15 cellular contexts compared by ENCODE assay signal in the genomic region with DNA sequence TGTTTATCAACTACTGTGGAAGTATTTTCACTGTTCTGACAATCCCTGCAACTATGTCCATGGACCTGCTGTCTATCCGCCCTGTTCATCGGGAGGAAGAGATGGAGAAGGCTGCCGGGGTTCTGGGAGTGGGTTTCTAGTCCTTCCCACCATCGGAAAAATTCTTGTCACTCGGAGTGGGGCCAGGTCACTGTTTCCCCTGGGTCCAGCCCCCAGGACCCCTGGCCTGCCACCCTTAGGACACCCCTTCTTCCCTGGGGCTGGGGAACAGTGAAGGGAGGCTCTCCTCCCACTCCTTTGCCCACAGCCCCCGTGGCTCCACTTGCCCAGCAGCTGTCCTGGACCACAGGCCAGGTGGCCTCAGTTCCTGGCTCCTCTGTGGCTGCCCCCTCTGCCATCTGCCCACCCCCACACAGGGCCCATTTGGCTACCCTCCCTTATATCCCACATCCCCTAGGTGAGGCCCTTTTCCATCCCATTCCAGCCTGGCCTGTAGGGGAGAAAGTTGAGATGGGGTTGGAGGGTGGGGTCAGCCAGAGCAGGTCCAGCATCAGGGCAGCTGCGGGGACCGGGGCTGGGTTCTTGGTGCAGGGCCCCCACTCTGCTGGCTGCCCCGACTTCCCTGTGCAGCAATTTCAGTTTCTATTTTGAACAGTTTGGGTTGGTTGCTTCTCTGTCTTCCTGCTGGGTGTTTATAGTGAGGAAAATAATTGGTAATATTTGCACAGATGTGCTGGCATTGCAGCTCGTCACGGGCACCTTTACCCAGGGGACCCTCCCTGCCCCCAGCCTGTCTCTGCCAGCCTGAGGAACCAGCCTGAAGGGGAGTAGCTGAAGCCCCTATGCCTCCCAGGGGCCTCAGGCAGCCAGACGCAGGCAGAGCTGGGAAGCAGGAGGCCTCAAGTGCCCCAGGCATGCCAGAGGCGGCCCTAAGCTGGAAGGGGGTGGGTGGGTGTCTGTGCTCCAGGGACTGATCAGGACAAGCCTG. TPM values are rescaled to one million over a fixed set of nuclear protein-coding genes. Genes with fewer than 3 reads are reported as not detected.
DNase-seq lines count a peak whose midpoint lies in the region; ATAC-seq and TF ChIP-seq lines count a peak whose summit lies in the region.
"Had no signal": no experiment of that assay in that cellular context is flagged by ENCODE, and none has a peak within 500 bp of the region (broad histone marks: within the 10 kb centered on the region; RNA-seq: fewer than 3 reads in every experiment).

No MANE protein-coding gene starts in this region.

- H3K4me3 Mint-ChIP-seq in CD4-positive, CD25-positive, alpha-beta regulatory T cell, result peak overlapping the region in 3 of 4 donors; percentile 26 to 81 (median 78)

- H3K36me3 Mint-ChIP-seq in CD4-positive, CD25-positive, alpha-beta regulatory T cell, result no peaks in the 10 kb centered on the region
- H3K36me3 Mint-ChIP-seq: brain had no signal

- H3K27ac ChIP-seq in CD4-positive, CD25-positive, alpha-beta regulatory T cell (ENCODE audit: insufficient read depth, low read length, poor library complexity, severe bottlenecking), result peak overlapping the region; percentile 63
- H3K27ac ChIP-seq in OCI-LY3 (ENCODE audit: low read length) (peak overlapping the region; percentile 71), lower lobe of right lung (no peak overlapping the region), adrenal gland (no peak overlapping the region)

- H3K4me2 ChIP-seq in OCI-LY3 (ENCODE audit: low read length), result peak overlapping the region; percentile 92

- no peak for TF ChIP-seq POLR2A in adrenal gland (IDR thresholded peaks at IDR 0.05)

- H4K20me1 ChIP-seq in OCI-LY3 (ENCODE audit: insufficient read depth, low read length), result no peaks in the 10 kb centered on the region

- H3K79me2 ChIP-seq in OCI-LY3 (ENCODE audit: low read length), result no peaks in the 10 kb centered on the region

- no peaks in the 10 kb centered on the region for H3K9me3 ChIP-seq in CD4-positive, CD25-positive, alpha-beta regulatory T cell (ENCODE audit: control insufficient read depth in 2 of 2, low read length in 2 of 2)
- no peaks in the 10 kb centered on the region for H3K9me3 ChIP-seq in OCI-LY3 (ENCODE audit: insufficient read depth, low read length)
- H3K9me3 ChIP-seq in lower lobe of right lung, result no peaks in the 10 kb centered on the region
- no peaks in the 10 kb centered on the region for H3K9me3 ChIP-seq in adrenal gland (replicated peaks in 1 of 3)

- no peak overlapping the region for H3K4me3 ChIP-seq in CD4-positive, CD25-positive, alpha-beta regulatory T cell (ENCODE audit: low read depth, low read length)
- H3K4me3 ChIP-seq in GM12875 (ENCODE audit: low read depth, low read length) (peak overlapping the region; percentile 11), OCI-LY3 (ENCODE audit: low read length) (peak overlapping the region; percentile 76), lower lobe of right lung (no peak overlapping the region), adrenal gland (no peak overlapping the region)
- H3K4me3 ChIP-seq: K562 had no signal

- H3K36me3 ChIP-seq in CD4-positive, CD25-positive, alpha-beta regulatory T cell (ENCODE audit: control insufficient read depth, insufficient read depth, low read length), result no peaks in the 10 kb centered on the region
- H3K36me3 ChIP-seq in OCI-LY3 (replicated peaks; ENCODE audit: low read depth, low read length) (no peaks in the 10 kb centered on the region), lower lobe of right lung (no peaks in the 10 kb centered on the region), adrenal gland (replicated peaks in 1 of 2) (no peaks in the 10 kb centered on the region)

- peaks cover 0 to 2% (median 0%) of the 10 kb centered on the region in 7 donors for H3K9me3 Mint-ChIP-seq in CD4-positive, CD25-positive, alpha-beta regulatory T cell

- no peak for ATAC-seq in CD4-positive, CD25-positive, alpha-beta regulatory T cell (ENCODE audit: low read depth in 2 of 2)
- ATAC-seq in lower lobe of right lung, result no peak
- ATAC-seq in HG03521 (IDR thresholded peaks at IDR 0.05; ENCODE audit: unreplicated experiment), result no peak
- no peak for ATAC-seq in GM18861 (IDR thresholded peaks at IDR 0.05; ENCODE audit: unreplicated experiment)

- peaks cover 25% of the 10 kb centered on the region for H3K4me1 ChIP-seq in CD4-positive, CD25-positive, alpha-beta regulatory T cell (ENCODE audit: control insufficient read depth, insufficient read depth, low read length, poor library complexity, severe bottlenecking)
- H3K4me1 ChIP-seq in OCI-LY3 (ENCODE audit: low read length) (peaks cover 31% of the 10 kb centered on the region), lower lobe of right lung (peaks cover 24% of the 10 kb centered on the region), adrenal gland (replicated peaks in 1 of 2) (peaks cover 0 to 10% of the 10 kb centered on the region in 2 donors)

- peak overlapping the region; percentile 91 to 92 (median 91) for H3K27ac Mint-ChIP-seq in CD4-positive, CD25-positive, alpha-beta regulatory T cell

- H3K27me3 ChIP-seq in CD4-positive, CD25-positive, alpha-beta regulatory T cell (ENCODE audit: control insufficient read depth, insufficient read depth, low read length), result no peaks in the 10 kb centered on the region
- H3K27me3 ChIP-seq in OCI-LY3 (ENCODE audit: low read depth, low read length), result peaks cover 5% of the 10 kb centered on the region; the same call in 1 of the 2 replicates
- peaks cover 3% of the 10 kb centered on the region for H3K27me3 ChIP-seq in lower lobe of right lung (ENCODE audit: low read depth)
- H3K27me3 ChIP-seq in adrenal gland, result no peaks in the 10 kb centered on the region

- TF ChIP-seq CTCF in GM12875 (IDR thresholded peaks at IDR 0.05; ENCODE audit: borderline replicate concordance, insufficient read depth, low read depth, low read length), result no peak
- TF ChIP-seq CTCF in OCI-LY3 (IDR thresholded peaks at IDR 0.05; ENCODE audit: low read depth, low read length), result no peak
- TF ChIP-seq CTCF in lower lobe of right lung (IDR thresholded peaks at IDR 0.05), result no peak
- no peak for TF ChIP-seq CTCF in adrenal gland (IDR thresholded peaks at IDR 0.05)

- peak overlapping the region; percentile 59 for H3K9ac ChIP-seq in OCI-LY3 (ENCODE audit: low read length)

- 57 to 68% (median 64%) methylated on average over 10 to 13 of the region's 13 CpGs for WGBS in adrenal gland, 4 donors

- peaks cover 4% of the 10 kb centered on the region for H3K27me3 Mint-ChIP-seq in CD4-positive, CD25-positive, alpha-beta regulatory T cell

- DNase-seq in CD4-positive, CD25-positive, alpha-beta regulatory T cell, result peak in 1 of 3 donors; percentile 46
- DNase-seq in lower lobe of right lung (peak; percentile 34), 8988T (no peak), adrenal gland (no peak)
- DNase-seq: activated CD8-positive, alpha-beta memory T cell treated with anti-CD3 and anti-CD28 coated beads, Interleukin-2, amount 50 U/mL, for 4 hours; stimulated activated CD4-positive, alpha-beta T cell treated with anti-CD3 and anti-CD28 coated beads, Interleukin-4, amount 100 ng/mL, for 24 hours had no signal

- H2AFZ ChIP-seq in OCI-LY3 (ENCODE audit: low read depth, low read length), result peak overlapping the region; percentile 56

- intact Hi-C loops in lower lobe of right lung (cut with DNase I), result no loop called here
- intact Hi-C loops in adrenal gland (cut with DNase I), result no loop called here

- peaks cover 0 to 40% (median 11%) of the 10 kb centered on the region in 4 donors for H3K4me1 Mint-ChIP-seq in CD4-positive, CD25-positive, alpha-beta regulatory T cell

RNA-seq across cellular contexts. Expression of gene SYNDIG1L, which starts 23.5 kb away (rescaled TPM):
- not detected for total RNA-seq in CD4-positive, CD25-positive, alpha-beta regulatory T cell
- polyA plus RNA-seq in CD4-positive, CD25-positive, alpha-beta regulatory T cell, result not detected
- total RNA-seq in lower lobe of right lung, result 1.6 TPM
- total RNA-seq in adrenal gland, result under 1 TPM in 3 of 8 donors, not detected in 5; 0.14 to 0.51 (median 0.23) TPM
- polyA plus RNA-seq in adrenal gland, result under 1 TPM; 0.05 to 0.27 (median 0.24) TPM
- total RNA-seq: K562 had no signal
- polyA plus RNA-seq: K562 had no signal

RNA-seq across cellular contexts. Expression of gene VRTN, which starts 54.3 kb away (rescaled TPM):
- not detected for total RNA-seq in CD4-positive, CD25-positive, alpha-beta regulatory T cell
- not detected for polyA plus RNA-seq in CD4-positive, CD25-positive, alpha-beta regulatory T cell
- total RNA-seq in lower lobe of right lung (not detected), adrenal gland (under 1 TPM in 2 of 8 donors, not detected in 6; 0.11 to 0.23 TPM)
- not detected for polyA plus RNA-seq in adrenal gland
- total RNA-seq: left cardiac atrium, posterior vena cava, temporal lobe had no signal

Comparison
In these comparisons a context has a peak if more than half of its experiments do, and no peak if none do; other contexts are left out.
1. H3K27ac ChIP-seq: peak in CD4-positive, CD25-positive, alpha-beta regulatory T cell (single experiment) and OCI-LY3 (single experiment); none in lower lobe of right lung (single experiment) and adrenal gland (0 of 5).
2. H3K4me3 ChIP-seq: peak in GM12875 (single experiment) and OCI-LY3 (single experiment); none in CD4-positive, CD25-positive, alpha-beta regulatory T cell (single experiment), lower lobe of right lung (single experiment) and adrenal gland (0 of 4).